In genomic region chr5:131671994-131672655, GRCh38 we compare ENCODE assay signal across 9 cellular contexts. TPM values are rescaled to one million over a fixed set of nuclear protein-coding genes. Genes with fewer than 3 reads are reported as not detected.
DNase-seq lines count a peak whose midpoint lies in the region; ATAC-seq and TF ChIP-seq lines count a peak whose summit lies in the region.
"Had no signal": no experiment of that assay in that cellular context is flagged by ENCODE, and none has a peak within 500 bp of the region (broad histone marks: within the 10 kb centered on the region; RNA-seq: fewer than 3 reads in every experiment).

No MANE protein-coding gene starts in this region.

- intact Hi-C loops in esophagus muscularis mucosa (cut with DNase I) = loop anchor here (5.0 kb wide), 1 partner anchor 35 kb away; the partner anchor contains the start of gene RAPGEF6

- peaks cover 21% of the 10 kb centered on the region for H3K79me2 ChIP-seq in Karpas-422 (ENCODE audit: low read length)

- no peaks in the 10 kb centered on the region for H3K9me2 ChIP-seq in Karpas-422 (replicated peaks; ENCODE audit: insufficient read depth, low read length)

- H3K4me1 ChIP-seq in esophagus muscularis mucosa = peaks cover 47 to 72% (median 68%) of the 10 kb centered on the region in 4 donors
- H3K4me1 ChIP-seq in muscle layer of colon (ENCODE audit: insufficient read depth, low read length) = peaks cover 43% of the 10 kb centered on the region
- H3K4me1 ChIP-seq in Karpas-422 (ENCODE audit: low read length) = peaks cover 3% of the 10 kb centered on the region

- no peak overlapping the region for H2AFZ ChIP-seq in Karpas-422 (ENCODE audit: low read length)

- peak overlapping the region; percentile 83 to 90 (median 86) for H3K27ac ChIP-seq in esophagus muscularis mucosa (replicated peaks in 1 of 4)
- peak overlapping the region; percentile 85 for H3K27ac ChIP-seq in muscle layer of colon (ENCODE audit: low read depth, low read length)
- no peak overlapping the region for H3K27ac ChIP-seq in Karpas-422 (ENCODE audit: low read length)

- ATAC-seq in GM19452 (IDR thresholded peaks at IDR 0.05; ENCODE audit: unreplicated experiment) = no peak
- ATAC-seq in GM21825 (IDR thresholded peaks at IDR 0.05; ENCODE audit: unreplicated experiment) = no peak
- no peak for ATAC-seq in HG03095 (IDR thresholded peaks at IDR 0.05; ENCODE audit: unreplicated experiment)

- DNase-seq in A172 (ENCODE audit: low spot score) (peak; percentile 41), LNCaP clone FGC (ENCODE audit: low read depth) (peak; percentile 96), esophagus muscularis mucosa (ENCODE audit: extremely low spot score) (no peak), Karpas-422 (no peak)
- DNase-seq: activated T-cell treated with anti-CD3 and anti-CD28 coated beads, Interleukin-2, amount 50 U/mL, for 4 hours had no signal

- TF ChIP-seq EP300 in esophagus muscularis mucosa (IDR thresholded peaks at IDR 0.05) = peak; percentile 26

- no peak overlapping the region for H3K9ac ChIP-seq in muscle layer of colon (ENCODE audit: low read length)
- no peak overlapping the region for H3K9ac ChIP-seq in Karpas-422 (ENCODE audit: low read length)

- no peak for TF ChIP-seq CTCF in LNCaP clone FGC (IDR thresholded peaks at IDR 0.05; ENCODE audit: control insufficient read depth, extremely low read depth, insufficient read depth)
- no peak for TF ChIP-seq CTCF in esophagus muscularis mucosa (IDR thresholded peaks at IDR 0.05)

- no peaks in the 10 kb centered on the region for H4K20me1 ChIP-seq in Karpas-422 (ENCODE audit: insufficient read depth, low read depth, low read length)

- H3K27me3 ChIP-seq in esophagus muscularis mucosa = no peaks in the 10 kb centered on the region
- H3K27me3 ChIP-seq in muscle layer of colon (ENCODE audit: control insufficient read depth in 1 of 2, insufficient read depth in 2 of 2, low read length in 2 of 2) = no peaks in the 10 kb centered on the region
- no peaks in the 10 kb centered on the region for H3K27me3 ChIP-seq in Karpas-422 (ENCODE audit: low read length)

- H3K4me3 ChIP-seq in LNCaP clone FGC (ENCODE audit: low read depth, low read length) (peak overlapping the region; percentile 27), esophagus muscularis mucosa (peak overlapping the region; percentile 1 to 28 (median 20)), muscle layer of colon (ENCODE audit: low read depth in 1 of 2, low read length in 2 of 2) (peak overlapping the region in 1 of 2 donors; percentile 12), Karpas-422 (ENCODE audit: low read length) (no peak overlapping the region)

- TF ChIP-seq POLR2A in esophagus muscularis mucosa (IDR thresholded peaks at IDR 0.05; ENCODE audit: low read depth) = no peak

- H3K4me2 ChIP-seq in Karpas-422 (ENCODE audit: low read depth, low read length, poor library complexity, severe bottlenecking) = no peak overlapping the region

- H3K9me3 ChIP-seq in esophagus muscularis mucosa (no peaks in the 10 kb centered on the region), muscle layer of colon (ENCODE audit: low read length) (no peaks in the 10 kb centered on the region), Karpas-422 (ENCODE audit: low read length) (no peaks in the 10 kb centered on the region)

- WGBS in esophagus muscularis mucosa = 13% methylated on average over 2 of the region's 2 CpGs

- peaks cover 0 to 33% (median 19%) of the 10 kb centered on the region in 4 donors for H3K36me3 ChIP-seq in esophagus muscularis mucosa
- peaks cover 25% of the 10 kb centered on the region for H3K36me3 ChIP-seq in muscle layer of colon (ENCODE audit: insufficient read depth, low read length)
- H3K36me3 ChIP-seq in Karpas-422 (ENCODE audit: insufficient read depth, low read length) = peaks cover 32% of the 10 kb centered on the region

RNA-seq across cellular contexts. Expression of gene RAPGEF6, which starts 37.1 kb away (rescaled TPM):
- total RNA-seq in A172 (2014; rRNA removed; shearing (Covaris generic)) = 12.2 and 14.1 TPM in 2 replicates
- total RNA-seq in esophagus muscularis mucosa = 10 to 100 TPM; 17.2 to 23.3 (median 20.1) TPM
- total RNA-seq in Karpas-422 (2014; rRNA removed; shearing (Covaris generic); ENCODE audit: low replicate concordance) = 46.8 and 50.7 TPM in 2 replicates

Comparison
In these comparisons a context has a peak if more than half of its experiments do, and no peak if none do; other contexts are left out.
1. DNase-seq: peak in A172 (single experiment) and LNCaP clone FGC (single experiment); none in esophagus muscularis mucosa (single experiment) and Karpas-422 (single experiment).